ENCODE assay signal across 1 cellular context in the genomic region with DNA sequence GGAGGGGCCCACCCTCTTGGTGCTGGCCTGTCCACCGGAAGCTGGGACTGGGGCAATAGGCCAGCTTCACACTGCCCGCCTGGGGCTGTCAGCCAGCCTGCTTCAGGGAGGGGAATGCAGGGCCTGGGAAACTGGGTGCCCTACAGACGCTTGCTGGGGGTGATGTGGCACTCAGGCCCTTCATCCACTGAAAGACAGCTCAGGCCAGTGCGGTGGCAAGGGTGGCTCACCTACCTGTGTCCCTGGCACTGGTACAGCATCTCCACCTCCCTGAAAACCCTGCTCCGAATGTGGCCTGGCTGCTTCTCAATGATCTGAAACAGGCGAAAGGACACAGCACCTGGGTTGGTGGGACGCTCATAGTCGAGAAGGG.
TF ChIP-seq lines count a peak whose summit lies in the region.

No MANE protein-coding gene starts in this region.

TF ChIP-seq in IMR-90, 13 proteins besides CTCF, POLR2A, EP300 and RAD21:
- TF ChIP-seq, protein P1, sequence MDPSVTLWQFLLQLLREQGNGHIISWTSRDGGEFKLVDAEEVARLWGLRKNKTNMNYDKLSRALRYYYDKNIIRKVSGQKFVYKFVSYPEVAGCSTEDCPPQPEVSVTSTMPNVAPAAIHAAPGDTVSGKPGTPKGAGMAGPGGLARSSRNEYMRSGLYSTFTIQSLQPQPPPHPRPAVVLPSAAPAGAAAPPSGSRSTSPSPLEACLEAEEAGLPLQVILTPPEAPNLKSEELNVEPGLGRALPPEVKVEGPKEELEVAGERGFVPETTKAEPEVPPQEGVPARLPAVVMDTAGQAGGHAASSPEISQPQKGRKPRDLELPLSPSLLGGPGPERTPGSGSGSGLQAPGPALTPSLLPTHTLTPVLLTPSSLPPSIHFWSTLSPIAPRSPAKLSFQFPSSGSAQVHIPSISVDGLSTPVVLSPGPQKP (IDR thresholded peaks at IDR 0.05; ENCODE audit: borderline replicate concordance, low read depth, low read length), result no peak
- TF ChIP-seq FOS (IDR thresholded peaks at IDR 0.05; ENCODE audit: low read depth, low read length) (no peak), CEBPB (IDR thresholded peaks at IDR 0.05; ENCODE audit: low read depth, low read length) (no peak), CHD1 (IDR thresholded peaks at IDR 0.05; ENCODE audit: low read depth, low read length) (no peak), RFX5 (IDR thresholded peaks at IDR 0.05; ENCODE audit: low read depth, low read length) (no peak), BHLHE40 (IDR thresholded peaks at IDR 0.05; ENCODE audit: low read depth, low read length) (no peak), SMC3 (IDR thresholded peaks at IDR 0.05; ENCODE audit: low read depth, low read length) (no peak), MAZ (IDR thresholded peaks at IDR 0.05; ENCODE audit: borderline replicate concordance, low read depth, low read length) (no peak), MXI1 (IDR thresholded peaks at IDR 0.05; ENCODE audit: borderline replicate concordance, low read depth, low read length) (no peak), MAFK (IDR thresholded peaks at IDR 0.05; ENCODE audit: low read depth, low read length) (no peak), RCOR1 (IDR thresholded peaks at IDR 0.05; ENCODE audit: insufficient replicate concordance, low read length) (no peak), NFE2L2 (IDR thresholded peaks at IDR 0.05; ENCODE audit: low read depth, low read length) (no peak)
- TF ChIP-seq, protein P2, sequence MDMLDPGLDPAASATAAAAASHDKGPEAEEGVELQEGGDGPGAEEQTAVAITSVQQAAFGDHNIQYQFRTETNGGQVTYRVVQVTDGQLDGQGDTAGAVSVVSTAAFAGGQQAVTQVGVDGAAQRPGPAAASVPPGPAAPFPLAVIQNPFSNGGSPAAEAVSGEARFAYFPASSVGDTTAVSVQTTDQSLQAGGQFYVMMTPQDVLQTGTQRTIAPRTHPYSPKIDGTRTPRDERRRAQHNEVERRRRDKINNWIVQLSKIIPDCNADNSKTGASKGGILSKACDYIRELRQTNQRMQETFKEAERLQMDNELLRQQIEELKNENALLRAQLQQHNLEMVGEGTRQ (IDR thresholded peaks at IDR 0.05; ENCODE audit: low read depth, low read length), result no peak
TF ChIP-seq in IMR-90: peak in this region for 0.
